ENCODE assay signal across 1 cellular context in the genomic region with DNA sequence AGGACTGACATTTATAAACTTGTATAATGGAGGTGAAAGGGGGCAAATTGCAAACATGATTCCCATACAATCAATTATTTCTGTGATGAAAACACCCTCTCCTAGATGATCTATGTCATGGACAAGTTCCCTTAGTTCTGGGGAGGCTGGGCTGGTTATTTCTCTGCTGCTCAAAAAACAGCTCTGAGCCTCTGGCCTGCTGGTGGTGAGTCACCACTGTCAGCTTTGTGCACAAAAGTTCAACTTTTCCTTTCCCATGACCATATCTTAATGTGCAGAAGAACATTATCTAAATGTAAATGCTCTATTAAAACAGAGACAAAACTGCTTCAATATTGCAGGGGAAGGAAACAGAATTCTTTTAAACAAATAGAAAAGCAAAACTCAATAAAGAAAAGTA.
TF ChIP-seq lines count a peak whose summit lies in the region.

No MANE protein-coding gene starts in this region.

TF ChIP-seq in SK-N-SH, 30 proteins besides CTCF, POLR2A, EP300 and RAD21 (continued from another document):
- TF ChIP-seq, protein P1, sequence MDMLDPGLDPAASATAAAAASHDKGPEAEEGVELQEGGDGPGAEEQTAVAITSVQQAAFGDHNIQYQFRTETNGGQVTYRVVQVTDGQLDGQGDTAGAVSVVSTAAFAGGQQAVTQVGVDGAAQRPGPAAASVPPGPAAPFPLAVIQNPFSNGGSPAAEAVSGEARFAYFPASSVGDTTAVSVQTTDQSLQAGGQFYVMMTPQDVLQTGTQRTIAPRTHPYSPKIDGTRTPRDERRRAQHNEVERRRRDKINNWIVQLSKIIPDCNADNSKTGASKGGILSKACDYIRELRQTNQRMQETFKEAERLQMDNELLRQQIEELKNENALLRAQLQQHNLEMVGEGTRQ (IDR thresholded peaks at IDR 0.05; ENCODE audit: borderline replicate concordance, low read depth, low read length) = no peak
- TF ChIP-seq, protein P2, sequence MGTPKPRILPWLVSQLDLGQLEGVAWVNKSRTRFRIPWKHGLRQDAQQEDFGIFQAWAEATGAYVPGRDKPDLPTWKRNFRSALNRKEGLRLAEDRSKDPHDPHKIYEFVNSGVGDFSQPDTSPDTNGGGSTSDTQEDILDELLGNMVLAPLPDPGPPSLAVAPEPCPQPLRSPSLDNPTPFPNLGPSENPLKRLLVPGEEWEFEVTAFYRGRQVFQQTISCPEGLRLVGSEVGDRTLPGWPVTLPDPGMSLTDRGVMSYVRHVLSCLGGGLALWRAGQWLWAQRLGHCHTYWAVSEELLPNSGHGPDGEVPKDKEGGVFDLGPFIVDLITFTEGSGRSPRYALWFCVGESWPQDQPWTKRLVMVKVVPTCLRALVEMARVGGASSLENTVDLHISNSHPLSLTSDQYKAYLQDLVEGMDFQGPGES (IDR thresholded peaks at IDR 0.05; ENCODE audit: low read depth, low read length) = no peak
